Comparison of ENCODE assay signal across 11 cellular contexts in the genomic region with DNA sequence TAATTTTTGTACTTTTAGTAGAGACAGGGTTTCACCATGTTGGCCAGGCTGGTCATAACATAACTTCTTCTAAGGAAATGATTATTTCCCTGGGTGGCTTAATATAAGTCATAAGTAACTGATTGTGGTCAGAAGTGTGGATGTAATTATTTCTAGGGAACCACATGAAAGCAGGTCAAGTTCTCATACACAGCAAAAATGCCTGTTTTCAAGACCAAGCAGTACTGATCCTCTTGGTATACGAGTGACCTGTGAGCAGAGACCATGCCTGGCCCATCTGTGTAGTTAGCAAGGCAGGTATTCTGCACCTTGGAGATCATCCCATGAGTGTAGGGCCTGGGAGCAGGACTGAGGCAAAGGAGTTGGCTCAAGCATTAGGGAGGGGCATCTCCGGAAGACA. TPM values are rescaled to one million over a fixed set of nuclear protein-coding genes. Genes with fewer than 3 reads are reported as not detected.
DNase-seq lines count a peak whose midpoint lies in the region; ATAC-seq, FAIRE-seq and TF ChIP-seq lines count a peak whose summit lies in the region.
"Had no signal": no experiment of that assay in that cellular context is flagged by ENCODE, and none has a peak within 500 bp of the region (broad histone marks: within the 10 kb centered on the region; RNA-seq: fewer than 3 reads in every experiment).

No MANE protein-coding gene starts in this region.

- intact Hi-C loops in spleen (cut with DNase I; ENCODE audit: low total_unique reads) = no loop called here

- H3K27ac ChIP-seq in spleen = no peak overlapping the region
- H3K27ac ChIP-seq: left lung, vagina had no signal

- no peaks in the 10 kb centered on the region for H3K9me3 ChIP-seq in spleen
- H3K9me3 ChIP-seq: left lung, vagina had no signal

- no peaks in the 10 kb centered on the region; the same call in 1 of the 2 replicates for H3K27me3 ChIP-seq in GM06990 (replicated peaks; ENCODE audit: control insufficient read depth, insufficient read depth, low read length)
- H3K27me3 ChIP-seq in spleen (replicated peaks in 1 of 7) = no peaks in the 10 kb centered on the region
- H3K27me3 ChIP-seq: left lung, vagina had no signal

- peaks cover 0 to 4% (median 0%) of the 10 kb centered on the region in 6 donors for H3K4me1 ChIP-seq in spleen
- H3K4me1 ChIP-seq: left lung, vagina had no signal

- peak; percentile 42 for DNase-seq in GM06990 (ENCODE audit: extremely low read depth, insufficient read length)
- DNase-seq in MV-4-11 (lab: John Stamatoyannopoulos, UW) = peak; percentile 76
- no peak for DNase-seq in NCI-H2081 (lab: John Stamatoyannopoulos, UW)
- DNase-seq in GM19239 (ENCODE audit: insufficient read length, low spot score) = no peak
- DNase-seq in NCI-H187 (lab: John Stamatoyannopoulos, UW) = no peak
- DNase-seq in spleen = no peak
- DNase-seq: left lung, NCI-H1092 had no signal

- FAIRE-seq in GM19239 (lab: Jason Lieb, UNC) = no peak

- WGBS in spleen, 5 donors = 48 to 60% (median 51%) methylated on average over 2 of the region's 2 CpGs

- peak; percentile 81 for ATAC-seq in GM19397 (IDR thresholded peaks at IDR 0.05; ENCODE audit: unreplicated experiment)
- ATAC-seq in HG02973 (IDR thresholded peaks at IDR 0.05; ENCODE audit: unreplicated experiment) = peak; percentile 93
- ATAC-seq: left lung had no signal

- H3K4me3 ChIP-seq in GM06990 (replicated peaks; ENCODE audit: low read depth, low read length) (no peak overlapping the region), spleen (no peak overlapping the region)
- H3K4me3 ChIP-seq: left lung, vagina had no signal

- no peaks in the 10 kb centered on the region for H3K36me3 ChIP-seq in GM06990 (ENCODE audit: control insufficient read depth, insufficient read depth, low read length)
- no peaks in the 10 kb centered on the region for H3K36me3 ChIP-seq in spleen
- H3K36me3 ChIP-seq: left lung, vagina had no signal

- TF ChIP-seq POLR2A in spleen (IDR thresholded peaks at IDR 0.05) = no peak

- TF ChIP-seq CTCF in GM06990 (IDR thresholded peaks at IDR 0.05; ENCODE audit: insufficient read depth, low read length, poor library complexity, severe bottlenecking) (no peak), spleen (IDR thresholded peaks at IDR 0.05 in 8 of 11, conservative IDR thresholded peaks at IDR 0.05 in 3 of 11) (no peak)

RNA-seq across cellular contexts. Expression of gene NUCB2, which starts 32.5 kb away (rescaled TPM):
- 10 to 100 TPM; 39.2 to 60.2 (median 51.9) TPM for total RNA-seq in spleen
- polyA plus RNA-seq in spleen = 10 to 100 TPM; 15.6 to 33.1 (median 20.9) TPM

RNA-seq across cellular contexts. Expression of gene PIK3C2A, which starts 36.3 kb away (rescaled TPM):
- total RNA-seq in spleen = 10 to 100 TPM; 45.2 to 79.3 (median 69.8) TPM
- polyA plus RNA-seq in spleen = 1 to 10 TPM; 6.1 to 8.9 (median 6.1) TPM

Comparison
In these comparisons a context has a peak if more than half of its experiments do, and no peak if none do; other contexts are left out.
1. DNase-seq: peak in GM06990 (single experiment) and MV-4-11 (single experiment); none in NCI-H2081 (0 of 2), GM19239 (single experiment), NCI-H187 (0 of 2) and spleen (single experiment).